1 cellular context compared by ENCODE assay signal in the genomic region with DNA sequence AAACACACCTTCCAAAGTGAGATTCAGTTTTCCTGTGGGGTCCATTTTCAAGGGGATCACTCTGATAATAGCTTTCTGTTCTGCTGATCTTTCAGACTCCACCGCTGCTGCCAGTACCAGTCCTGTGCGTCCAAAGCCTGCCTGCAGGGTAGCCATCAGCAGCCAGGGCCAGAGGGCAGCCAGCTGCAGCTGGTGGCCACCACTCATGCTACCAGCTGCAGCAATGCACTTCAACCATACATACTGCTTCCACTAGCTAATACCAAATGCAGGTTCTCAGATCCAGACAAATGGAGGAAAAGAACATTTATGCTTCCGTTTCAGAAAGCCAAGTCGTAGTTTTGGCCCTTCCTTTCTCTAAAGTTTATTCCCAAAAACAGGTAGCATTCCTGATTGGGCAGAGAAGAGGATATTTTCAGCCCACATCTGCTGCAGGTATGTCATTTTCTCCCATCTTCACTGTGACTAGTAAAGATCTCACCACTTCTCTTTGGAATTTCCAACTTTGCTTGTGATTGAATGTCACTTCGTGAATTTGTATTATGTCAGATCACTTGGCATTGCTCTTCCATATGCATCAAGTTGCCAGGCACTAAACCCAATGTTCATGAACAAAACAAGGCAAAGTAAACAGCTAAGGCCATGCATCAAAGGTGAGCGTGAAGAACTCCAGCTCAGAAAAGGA.
A peak's percentile ranks its signal among the peaks of the same experiment; 100 is the strongest.
TF ChIP-seq lines count a peak whose summit lies in the region.

No MANE protein-coding gene starts in this region.

TF ChIP-seq in HepG2, 621 proteins besides CTCF, POLR2A, EP300 and RAD21 (continued from another document and continues in another):
- TF ChIP-seq, protein P1, sequence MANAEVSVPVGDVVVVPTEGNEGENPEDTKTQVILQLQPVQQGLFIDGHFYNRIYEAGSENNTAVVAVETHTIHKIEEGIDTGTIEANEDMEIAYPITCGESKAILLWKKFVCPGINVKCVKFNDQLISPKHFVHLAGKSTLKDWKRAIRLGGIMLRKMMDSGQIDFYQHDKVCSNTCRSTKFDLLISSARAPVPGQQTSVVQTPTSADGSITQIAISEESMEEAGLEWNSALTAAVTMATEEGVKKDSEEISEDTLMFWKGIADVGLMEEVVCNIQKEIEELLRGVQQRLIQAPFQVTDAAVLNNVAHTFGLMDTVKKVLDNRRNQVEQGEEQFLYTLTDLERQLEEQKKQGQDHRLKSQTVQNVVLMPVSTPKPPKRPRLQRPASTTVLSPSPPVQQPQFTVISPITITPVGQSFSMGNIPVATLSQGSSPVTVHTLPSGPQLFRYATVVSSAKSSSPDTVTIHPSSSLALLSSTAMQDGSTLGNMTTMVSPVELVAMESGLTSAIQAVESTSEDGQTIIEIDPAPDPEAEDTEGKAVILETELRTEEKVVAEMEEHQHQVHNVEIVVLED (CRISPR knock-in tag; IDR thresholded peaks at IDR 0.05; ENCODE audit: borderline replicate concordance), result peak; percentile 27; the same call in 1 of the 2 replicates
- TF ChIP-seq, protein P2, sequence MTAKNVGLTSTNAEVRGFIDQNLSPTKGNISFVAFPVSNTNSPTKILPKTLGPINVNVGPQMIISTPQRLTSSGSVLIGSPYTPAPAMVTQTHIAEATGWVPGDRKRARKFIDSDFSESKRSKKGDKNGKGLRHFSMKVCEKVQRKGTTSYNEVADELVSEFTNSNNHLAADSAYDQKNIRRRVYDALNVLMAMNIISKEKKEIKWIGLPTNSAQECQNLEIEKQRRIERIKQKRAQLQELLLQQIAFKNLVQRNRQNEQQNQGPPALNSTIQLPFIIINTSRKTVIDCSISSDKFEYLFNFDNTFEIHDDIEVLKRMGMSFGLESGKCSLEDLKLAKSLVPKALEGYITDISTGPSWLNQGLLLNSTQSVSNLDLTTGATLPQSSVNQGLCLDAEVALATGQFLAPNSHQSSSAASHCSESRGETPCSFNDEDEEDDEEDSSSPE (CRISPR knock-in tag; IDR thresholded peaks at IDR 0.05), result no peak
- TF ChIP-seq NCOA1 (CRISPR knock-in tag; IDR thresholded peaks at IDR 0.05) (no peak), ZNF562 (CRISPR knock-in tag; IDR thresholded peaks at IDR 0.05; ENCODE audit: borderline replicate concordance) (no peak), FOXP1 (IDR thresholded peaks at IDR 0.05) (no peak), FOXP1 (CRISPR knock-in tag; IDR thresholded peaks at IDR 0.05) (no peak), ZBTB7B (CRISPR knock-in tag; IDR thresholded peaks at IDR 0.05) (peak; percentile 30; the same call in 1 of the 2 replicates), ETV5 (CRISPR knock-in tag; IDR thresholded peaks at IDR 0.05; ENCODE audit: borderline replicate concordance) (no peak), KLF12 (CRISPR knock-in tag; IDR thresholded peaks at IDR 0.05; ENCODE audit: borderline replicate concordance) (peak; percentile 23; the same call in 1 of the 2 replicates), ISX (CRISPR knock-in tag; conservative IDR thresholded peaks at IDR 0.05) (no peak), PHF5A (CRISPR knock-in tag; IDR thresholded peaks at IDR 0.05; ENCODE audit: low read depth, unreplicated experiment) (no peak), RARG (CRISPR knock-in tag; IDR thresholded peaks at IDR 0.05; ENCODE audit: low read depth) (0 out of 2 replicates have a peak, but pooled peaks have one; percentile 67), ZNF337 (CRISPR knock-in tag; IDR thresholded peaks at IDR 0.05; ENCODE audit: borderline replicate concordance, low read depth) (peak; percentile 59; the same call in 1 of the 2 replicates), KLF13 (CRISPR knock-in tag; IDR thresholded peaks at IDR 0.05) (no peak), PRMT3 (CRISPR knock-in tag; IDR thresholded peaks at IDR 0.05; ENCODE audit: borderline replicate concordance, low read depth) (0 out of 2 replicates have a peak, but pooled peaks have one; percentile 53), ZFP62 (CRISPR knock-in tag; IDR thresholded peaks at IDR 0.05) (no peak), KLF15 (CRISPR knock-in tag; IDR thresholded peaks at IDR 0.05; ENCODE audit: borderline replicate concordance) (no peak), ZBTB1 (CRISPR knock-in tag; IDR thresholded peaks at IDR 0.05; ENCODE audit: borderline replicate concordance) (no peak), ZNF260 (CRISPR knock-in tag; IDR thresholded peaks at IDR 0.05; ENCODE audit: borderline replicate concordance, low read depth) (no peak), SIN3A (IDR thresholded peaks at IDR 0.05; ENCODE audit: borderline replicate concordance, low read depth, low read length) (peak; percentile 62; the same call in 1 of the 2 replicates), ATF1 (CRISPR knock-in tag; IDR thresholded peaks at IDR 0.05) (no peak)
- TF ChIP-seq, protein P3, sequence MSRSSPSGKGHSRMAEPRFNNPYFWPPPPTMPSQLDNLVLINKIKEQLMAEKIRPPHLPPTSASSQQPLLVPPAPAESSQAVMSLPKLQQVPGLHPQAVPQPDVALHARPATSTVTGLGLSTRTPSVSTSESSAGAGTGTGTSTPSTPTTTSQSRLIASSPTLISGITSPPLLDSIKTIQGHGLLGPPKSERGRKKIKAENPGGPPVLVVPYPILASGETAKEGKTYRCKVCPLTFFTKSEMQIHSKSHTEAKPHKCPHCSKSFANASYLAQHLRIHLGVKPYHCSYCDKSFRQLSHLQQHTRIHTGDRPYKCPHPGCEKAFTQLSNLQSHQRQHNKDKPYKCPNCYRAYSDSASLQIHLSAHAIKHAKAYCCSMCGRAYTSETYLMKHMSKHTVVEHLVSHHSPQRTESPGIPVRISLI (CRISPR knock-in tag; IDR thresholded peaks at IDR 0.05; ENCODE audit: borderline replicate concordance), result no peak
- TF ChIP-seq, protein P4, sequence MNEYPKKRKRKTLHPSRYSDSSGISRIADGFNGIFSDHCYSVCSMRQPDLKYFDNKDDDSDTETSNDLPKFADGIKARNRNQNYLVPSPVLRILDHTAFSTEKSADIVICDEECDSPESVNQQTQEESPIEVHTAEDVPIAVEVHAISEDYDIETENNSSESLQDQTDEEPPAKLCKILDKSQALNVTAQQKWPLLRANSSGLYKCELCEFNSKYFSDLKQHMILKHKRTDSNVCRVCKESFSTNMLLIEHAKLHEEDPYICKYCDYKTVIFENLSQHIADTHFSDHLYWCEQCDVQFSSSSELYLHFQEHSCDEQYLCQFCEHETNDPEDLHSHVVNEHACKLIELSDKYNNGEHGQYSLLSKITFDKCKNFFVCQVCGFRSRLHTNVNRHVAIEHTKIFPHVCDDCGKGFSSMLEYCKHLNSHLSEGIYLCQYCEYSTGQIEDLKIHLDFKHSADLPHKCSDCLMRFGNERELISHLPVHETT (CRISPR knock-in tag; conservative IDR thresholded peaks at IDR 0.05), result no peak
- TF ChIP-seq, protein P5, sequence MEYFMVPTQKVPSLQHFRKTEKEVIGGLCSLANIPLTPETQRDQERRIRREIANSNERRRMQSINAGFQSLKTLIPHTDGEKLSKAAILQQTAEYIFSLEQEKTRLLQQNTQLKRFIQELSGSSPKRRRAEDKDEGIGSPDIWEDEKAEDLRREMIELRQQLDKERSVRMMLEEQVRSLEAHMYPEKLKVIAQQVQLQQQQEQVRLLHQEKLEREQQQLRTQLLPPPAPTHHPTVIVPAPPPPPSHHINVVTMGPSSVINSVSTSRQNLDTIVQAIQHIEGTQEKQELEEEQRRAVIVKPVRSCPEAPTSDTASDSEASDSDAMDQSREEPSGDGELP (IDR thresholded peaks at IDR 0.05; ENCODE audit: borderline replicate concordance, low read depth), result peak; percentile 91; the same call in 1 of the 2 replicates
- TF ChIP-seq, protein P6, sequence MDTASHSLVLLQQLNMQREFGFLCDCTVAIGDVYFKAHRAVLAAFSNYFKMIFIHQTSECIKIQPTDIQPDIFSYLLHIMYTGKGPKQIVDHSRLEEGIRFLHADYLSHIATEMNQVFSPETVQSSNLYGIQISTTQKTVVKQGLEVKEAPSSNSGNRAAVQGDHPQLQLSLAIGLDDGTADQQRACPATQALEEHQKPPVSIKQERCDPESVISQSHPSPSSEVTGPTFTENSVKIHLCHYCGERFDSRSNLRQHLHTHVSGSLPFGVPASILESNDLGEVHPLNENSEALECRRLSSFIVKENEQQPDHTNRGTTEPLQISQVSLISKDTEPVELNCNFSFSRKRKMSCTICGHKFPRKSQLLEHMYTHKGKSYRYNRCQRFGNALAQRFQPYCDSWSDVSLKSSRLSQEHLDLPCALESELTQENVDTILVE (CRISPR knock-in tag; IDR thresholded peaks at IDR 0.05), result peak; percentile 55; the same call in 1 of the 2 replicates
- TF ChIP-seq, protein P7, sequence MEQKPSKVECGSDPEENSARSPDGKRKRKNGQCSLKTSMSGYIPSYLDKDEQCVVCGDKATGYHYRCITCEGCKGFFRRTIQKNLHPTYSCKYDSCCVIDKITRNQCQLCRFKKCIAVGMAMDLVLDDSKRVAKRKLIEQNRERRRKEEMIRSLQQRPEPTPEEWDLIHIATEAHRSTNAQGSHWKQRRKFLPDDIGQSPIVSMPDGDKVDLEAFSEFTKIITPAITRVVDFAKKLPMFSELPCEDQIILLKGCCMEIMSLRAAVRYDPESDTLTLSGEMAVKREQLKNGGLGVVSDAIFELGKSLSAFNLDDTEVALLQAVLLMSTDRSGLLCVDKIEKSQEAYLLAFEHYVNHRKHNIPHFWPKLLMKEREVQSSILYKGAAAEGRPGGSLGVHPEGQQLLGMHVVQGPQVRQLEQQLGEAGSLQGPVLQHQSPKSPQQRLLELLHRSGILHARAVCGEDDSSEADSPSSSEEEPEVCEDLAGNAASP (CRISPR knock-in tag; IDR thresholded peaks at IDR 0.05; ENCODE audit: borderline replicate concordance), result 0 out of 2 replicates have a peak, but pooled peaks have one; percentile 9
- TF ChIP-seq, protein P8, sequence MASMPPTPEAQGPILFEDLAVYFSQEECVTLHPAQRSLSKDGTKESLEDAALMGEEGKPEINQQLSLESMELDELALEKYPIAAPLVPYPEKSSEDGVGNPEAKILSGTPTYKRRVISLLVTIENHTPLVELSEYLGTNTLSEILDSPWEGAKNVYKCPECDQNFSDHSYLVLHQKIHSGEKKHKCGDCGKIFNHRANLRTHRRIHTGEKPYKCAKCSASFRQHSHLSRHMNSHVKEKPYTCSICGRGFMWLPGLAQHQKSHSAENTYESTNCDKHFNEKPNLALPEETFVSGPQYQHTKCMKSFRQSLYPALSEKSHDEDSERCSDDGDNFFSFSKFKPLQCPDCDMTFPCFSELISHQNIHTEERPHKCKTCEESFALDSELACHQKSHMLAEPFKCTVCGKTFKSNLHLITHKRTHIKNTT (CRISPR knock-in tag; IDR thresholded peaks at IDR 0.05), result no peak
- TF ChIP-seq, protein P9, sequence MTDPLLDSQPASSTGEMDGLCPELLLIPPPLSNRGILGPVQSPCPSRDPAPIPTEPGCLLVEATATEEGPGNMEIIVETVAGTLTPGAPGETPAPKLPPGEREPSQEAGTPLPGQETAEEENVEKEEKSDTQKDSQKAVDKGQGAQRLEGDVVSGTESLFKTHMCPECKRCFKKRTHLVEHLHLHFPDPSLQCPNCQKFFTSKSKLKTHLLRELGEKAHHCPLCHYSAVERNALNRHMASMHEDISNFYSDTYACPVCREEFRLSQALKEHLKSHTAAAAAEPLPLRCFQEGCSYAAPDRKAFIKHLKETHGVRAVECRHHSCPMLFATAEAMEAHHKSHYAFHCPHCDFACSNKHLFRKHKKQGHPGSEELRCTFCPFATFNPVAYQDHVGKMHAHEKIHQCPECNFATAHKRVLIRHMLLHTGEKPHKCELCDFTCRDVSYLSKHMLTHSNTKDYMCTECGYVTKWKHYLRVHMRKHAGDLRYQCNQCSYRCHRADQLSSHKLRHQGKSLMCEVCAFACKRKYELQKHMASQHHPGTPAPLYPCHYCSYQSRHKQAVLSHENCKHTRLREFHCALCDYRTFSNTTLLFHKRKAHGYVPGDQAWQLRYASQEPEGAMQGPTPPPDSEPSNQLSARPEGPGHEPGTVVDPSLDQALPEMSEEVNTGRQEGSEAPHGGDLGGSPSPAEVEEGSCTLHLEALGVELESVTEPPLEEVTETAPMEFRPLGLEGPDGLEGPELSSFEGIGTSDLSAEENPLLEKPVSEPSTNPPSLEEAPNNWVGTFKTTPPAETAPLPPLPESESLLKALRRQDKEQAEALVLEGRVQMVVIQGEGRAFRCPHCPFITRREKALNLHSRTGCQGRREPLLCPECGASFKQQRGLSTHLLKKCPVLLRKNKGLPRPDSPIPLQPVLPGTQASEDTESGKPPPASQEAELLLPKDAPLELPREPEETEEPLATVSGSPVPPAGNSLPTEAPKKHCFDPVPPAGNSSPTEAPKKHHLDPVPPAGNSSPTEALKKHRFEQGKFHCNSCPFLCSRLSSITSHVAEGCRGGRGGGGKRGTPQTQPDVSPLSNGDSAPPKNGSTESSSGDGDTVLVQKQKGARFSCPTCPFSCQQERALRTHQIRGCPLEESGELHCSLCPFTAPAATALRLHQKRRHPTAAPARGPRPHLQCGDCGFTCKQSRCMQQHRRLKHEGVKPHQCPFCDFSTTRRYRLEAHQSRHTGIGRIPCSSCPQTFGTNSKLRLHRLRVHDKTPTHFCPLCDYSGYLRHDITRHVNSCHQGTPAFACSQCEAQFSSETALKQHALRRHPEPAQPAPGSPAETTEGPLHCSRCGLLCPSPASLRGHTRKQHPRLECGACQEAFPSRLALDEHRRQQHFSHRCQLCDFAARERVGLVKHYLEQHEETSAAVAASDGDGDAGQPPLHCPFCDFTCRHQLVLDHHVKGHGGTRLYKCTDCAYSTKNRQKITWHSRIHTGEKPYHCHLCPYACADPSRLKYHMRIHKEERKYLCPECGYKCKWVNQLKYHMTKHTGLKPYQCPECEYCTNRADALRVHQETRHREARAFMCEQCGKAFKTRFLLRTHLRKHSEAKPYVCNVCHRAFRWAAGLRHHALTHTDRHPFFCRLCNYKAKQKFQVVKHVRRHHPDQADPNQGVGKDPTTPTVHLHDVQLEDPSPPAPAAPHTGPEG (CRISPR knock-in tag; IDR thresholded peaks at IDR 0.05), result no peak
- TF ChIP-seq, protein P10, sequence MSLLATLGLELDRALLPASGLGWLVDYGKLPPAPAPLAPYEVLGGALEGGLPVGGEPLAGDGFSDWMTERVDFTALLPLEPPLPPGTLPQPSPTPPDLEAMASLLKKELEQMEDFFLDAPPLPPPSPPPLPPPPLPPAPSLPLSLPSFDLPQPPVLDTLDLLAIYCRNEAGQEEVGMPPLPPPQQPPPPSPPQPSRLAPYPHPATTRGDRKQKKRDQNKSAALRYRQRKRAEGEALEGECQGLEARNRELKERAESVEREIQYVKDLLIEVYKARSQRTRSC (CRISPR knock-in tag; IDR thresholded peaks at IDR 0.05; ENCODE audit: low read depth), result 0 out of 2 replicates have a peak, but pooled peaks have one; percentile 29
